Comparison of ENCODE assay signal across 25 cellular contexts in genomic region chr4:170599894-170600293, GRCh38.
"Had no signal": no experiment of that assay in that cellular context is flagged by ENCODE, and none has a peak within 500 bp of the region (broad histone marks: within the 10 kb centered on the region; RNA-seq: fewer than 3 reads in every experiment).

No MANE protein-coding gene starts in this region.

- H3K36me3 ChIP-seq: left ventricle myocardium inferior, ovary, right atrium auricular region, right lobe of liver, tibial nerve, uterus had no signal

- H3K9me3 Mint-ChIP-seq: stimulated activated memory B cell treated with anti-CD40 and anti-IgM and Interleukin-4, amounts not matched to agents 10 μg/mL and 1 μg/mL and 100 μg/mL, for 72 hours; type B pancreatic cell had no signal

- DNase-seq: hypothalamus; immature natural killer cell; left ventricle myocardium inferior; midbrain; mucosa of descending colon; naive thymus-derived CD4-positive, alpha-beta T cell; ovary; right lobe of liver; stimulated activated CD4-positive, alpha-beta T cell treated with anti-CD3 and anti-CD28 coated beads, Interleukin-1b, Interleukin-23, amount 100 ng/mL, for 48 hours; stimulated activated CD4-positive, alpha-beta T cell treated with anti-CD3 and anti-CD28 coated beads, Interleukin-2, amount 100 ng/mL, for 48 hours; stimulated activated CD4-positive, alpha-beta T cell treated with anti-CD3 and anti-CD28 coated beads, Interleukin-4, amount 100 ng/mL, for 4 hours; stimulated activated CD8-positive, alpha-beta memory T cell treated with anti-CD3 and anti-CD28 coated beads, Interleukin-4, amount 100 ng/mL, for 48 hours; stimulated activated naive CD4-positive, alpha-beta T cell treated with Interleukin-2 at 50 U/mL for 16 hours; stimulated activated naive CD8-positive, alpha-beta T cell treated with anti-CD3 and anti-CD28 coated beads, Interleukin-15, amount 100 ng/mL, for 72 hours; substantia nigra; uterus had no signal

- H3K27ac ChIP-seq: left ventricle myocardium inferior, ovary, right atrium auricular region, right lobe of liver, tibial nerve, uterus had no signal

- H3K4me1 ChIP-seq: left ventricle myocardium inferior, right atrium auricular region, right lobe of liver, tibial nerve, uterus had no signal

- H3K27me3 Mint-ChIP-seq: memory B cell; naive thymus-derived CD4-positive, alpha-beta T cell; natural killer cell treated with Interleukin-12 subunit alpha and Interleukin-12 subunit beta and Interleukin-15 and Interleukin-18, amount 100 ng/mL, for 72 hours; progenitor cell of endocrine pancreas; stimulated activated memory B cell treated with anti-CD40 and anti-IgM and Interleukin-4, amounts not matched to agents 10 μg/mL and 1 μg/mL and 100 μg/mL, for 72 hours; stimulated activated naive CD8-positive, alpha-beta T cell treated with anti-CD3 and anti-CD28 coated beads, Interleukin-15, amount 100 ng/mL, for 72 hours; type B pancreatic cell had no signal

- H3K9me3 ChIP-seq: mucosa of descending colon, ovary, right lobe of liver, uterus had no signal

- H3K27me3 ChIP-seq: ovary, right atrium auricular region, right lobe of liver, tibial nerve, uterus had no signal

- ATAC-seq: mucosa of descending colon; naive thymus-derived CD4-positive, alpha-beta T cell; natural killer cell treated with Interleukin-12 subunit alpha and Interleukin-12 subunit beta and Interleukin-15 and Interleukin-18, amount 100 ng/mL, for 72 hours; right lobe of liver; stimulated activated memory B cell treated with anti-CD40 and anti-IgM and Interleukin-4, amounts not matched to agents 10 μg/mL and 1 μg/mL and 100 μg/mL, for 72 hours; stimulated activated naive CD8-positive, alpha-beta T cell treated with anti-CD3 and anti-CD28 coated beads, Interleukin-15, amount 100 ng/mL, for 72 hours had no signal

- H3K36me3 Mint-ChIP-seq: immature natural killer cell; memory B cell; naive thymus-derived CD4-positive, alpha-beta T cell; natural killer cell treated with Interleukin-12 subunit alpha and Interleukin-12 subunit beta and Interleukin-15 and Interleukin-18, amount 100 ng/mL, for 72 hours; stimulated activated memory B cell treated with anti-CD40 and anti-IgM and Interleukin-4, amounts not matched to agents 10 μg/mL and 1 μg/mL and 100 μg/mL, for 72 hours; type B pancreatic cell had no signal

- H3K4me3 ChIP-seq: left ventricle myocardium inferior, lung, mucosa of descending colon, ovary, right atrium auricular region, right lobe of liver, smooth muscle cell, tibial nerve, uterus had no signal

- H3K4me1 Mint-ChIP-seq: immature natural killer cell; memory B cell; naive thymus-derived CD4-positive, alpha-beta T cell; stimulated activated memory B cell treated with anti-CD40 and anti-IgM and Interleukin-4, amounts not matched to agents 10 μg/mL and 1 μg/mL and 100 μg/mL, for 72 hours; stimulated activated naive CD8-positive, alpha-beta T cell treated with anti-CD3 and anti-CD28 coated beads, Interleukin-15, amount 100 ng/mL, for 72 hours had no signal

- H3K4me2 ChIP-seq: smooth muscle cell had no signal

- H3K27ac Mint-ChIP-seq: immature natural killer cell; memory B cell; naive thymus-derived CD4-positive, alpha-beta T cell; natural killer cell treated with Interleukin-12 subunit alpha and Interleukin-12 subunit beta and Interleukin-15 and Interleukin-18, amount 100 ng/mL, for 72 hours; progenitor cell of endocrine pancreas; stimulated activated memory B cell treated with anti-CD40 and anti-IgM and Interleukin-4, amounts not matched to agents 10 μg/mL and 1 μg/mL and 100 μg/mL, for 72 hours; stimulated activated naive CD8-positive, alpha-beta T cell treated with anti-CD3 and anti-CD28 coated beads, Interleukin-15, amount 100 ng/mL, for 72 hours; type B pancreatic cell had no signal

- H3K4me3 Mint-ChIP-seq: immature natural killer cell; memory B cell; naive thymus-derived CD4-positive, alpha-beta T cell; natural killer cell treated with Interleukin-12 subunit alpha and Interleukin-12 subunit beta and Interleukin-15 and Interleukin-18, amount 100 ng/mL, for 72 hours; stimulated activated memory B cell treated with anti-CD40 and anti-IgM and Interleukin-4, amounts not matched to agents 10 μg/mL and 1 μg/mL and 100 μg/mL, for 72 hours; stimulated activated naive CD8-positive, alpha-beta T cell treated with anti-CD3 and anti-CD28 coated beads, Interleukin-15, amount 100 ng/mL, for 72 hours; type B pancreatic cell had no signal
